In the genomic region with DNA sequence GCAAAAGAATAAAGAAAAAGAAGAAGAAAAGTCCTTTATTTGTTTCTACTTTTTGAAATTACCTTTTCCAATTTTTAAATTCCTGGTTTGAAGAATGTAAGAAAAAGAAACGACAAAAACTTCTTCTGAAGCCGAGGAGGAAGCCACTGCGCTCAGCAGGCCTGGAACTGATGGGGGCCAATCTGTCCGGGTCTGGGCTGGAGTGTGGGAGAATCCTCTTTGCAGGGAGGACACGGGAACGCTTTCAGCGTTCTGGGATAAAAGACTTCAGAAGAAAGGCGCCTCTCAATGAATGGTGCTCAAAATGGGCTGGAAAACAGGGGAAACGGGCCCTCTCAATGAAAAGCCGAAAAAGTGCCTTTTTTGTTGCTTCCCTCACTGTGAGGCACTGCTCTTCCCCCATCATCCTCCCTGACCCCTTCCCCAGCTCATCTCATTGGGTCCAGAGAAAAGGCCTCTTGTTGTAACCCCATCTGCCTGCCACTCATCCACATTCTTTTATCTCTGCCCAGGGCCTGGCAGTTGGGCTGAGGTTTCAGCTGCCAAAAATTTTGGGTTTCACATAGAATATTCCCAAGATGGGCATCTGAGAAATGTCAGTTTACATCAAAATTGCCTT, we compare ENCODE assay signal across 16 cellular contexts.
"Had no signal": no experiment of that assay in that cellular context is flagged by ENCODE, and none has a peak within 500 bp of the region (broad histone marks: within the 10 kb centered on the region; RNA-seq: fewer than 3 reads in every experiment).

No MANE protein-coding gene starts in this region.

- H3K4me1 ChIP-seq: prostate gland, right atrium auricular region, thyroid gland had no signal

- DNase-seq: activated CD4-positive, alpha-beta T cell treated with anti-CD3 and anti-CD28 coated beads, Interleukin-2, amount 10 ng/mL, durations not matched to agents 24 days and 14 days; activated CD8-positive, alpha-beta T cell treated with anti-CD3 and anti-CD28 coated beads, Interleukin-2, amount 10 ng/mL, durations not matched to agents 7 days and 5 days; activated naive CD4-positive, alpha-beta T cell treated with anti-CD3 and anti-CD28 coated beads for 36 hours; activated T-cell treated with anti-CD3 and anti-CD28 coated beads, Interleukin-2, amount 50 U/mL, for 24 hours; naive thymus-derived CD8-positive, alpha-beta T cell; stimulated activated CD4-positive, alpha-beta T cell treated with anti-CD3 and anti-CD28 coated beads, Interleukin-12 subunit alpha, Interleukin-12 subunit beta, amount 100 ng/mL, for 4 hours; stimulated activated CD4-positive, alpha-beta T cell treated with anti-CD3 and anti-CD28 coated beads, Interleukin-2, amount 100 ng/mL, for 24 hours; stimulated activated naive CD4-positive, alpha-beta T cell treated with Interleukin-2 at 50 U/mL for 16 hours; T-helper 1 cell; T-helper 9 cell; thyroid gland had no signal

- H3K27ac ChIP-seq: gastroesophageal sphincter, prostate gland, right atrium auricular region, thyroid gland had no signal

- ATAC-seq: activated CD8-positive, alpha-beta T cell treated with anti-CD3 and anti-CD28 coated beads, Interleukin-2, amount 10 ng/mL, durations not matched to agents 7 days and 5 days; esophagus mucosa; gastroesophageal sphincter; naive thymus-derived CD8-positive, alpha-beta T cell had no signal

- H3K27me3 Mint-ChIP-seq: activated CD4-positive, alpha-beta T cell treated with anti-CD3 and anti-CD28 coated beads, Interleukin-2, amount 10 ng/mL, durations not matched to agents 24 days and 14 days; activated T-cell treated with anti-CD3 and anti-CD28 coated beads, Interleukin-2, amount 50 U/mL, for 24 hours; central memory CD8-positive, alpha-beta T cell; naive thymus-derived CD8-positive, alpha-beta T cell had no signal

- H3K9me3 ChIP-seq: gastroesophageal sphincter, prostate gland, right atrium auricular region, thyroid gland had no signal

- H3K9me3 Mint-ChIP-seq: activated CD4-positive, alpha-beta T cell treated with anti-CD3 and anti-CD28 coated beads, Interleukin-2, amount 10 ng/mL, durations not matched to agents 24 days and 14 days; activated naive CD4-positive, alpha-beta T cell treated with anti-CD3 and anti-CD28 coated beads for 36 hours; activated T-cell treated with anti-CD3 and anti-CD28 coated beads, Interleukin-2, amount 50 U/mL, for 24 hours; central memory CD8-positive, alpha-beta T cell had no signal

- H3K4me3 Mint-ChIP-seq: activated CD4-positive, alpha-beta T cell treated with anti-CD3 and anti-CD28 coated beads, Interleukin-2, amount 10 ng/mL, durations not matched to agents 24 days and 14 days; activated CD8-positive, alpha-beta T cell treated with anti-CD3 and anti-CD28 coated beads, Interleukin-2, amount 10 ng/mL, durations not matched to agents 7 days and 5 days; activated naive CD4-positive, alpha-beta T cell treated with anti-CD3 and anti-CD28 coated beads for 36 hours; activated T-cell treated with anti-CD3 and anti-CD28 coated beads, Interleukin-2, amount 50 U/mL, for 24 hours; central memory CD8-positive, alpha-beta T cell; naive thymus-derived CD8-positive, alpha-beta T cell had no signal

- H3K36me3 ChIP-seq: gastroesophageal sphincter, prostate gland, right atrium auricular region, thyroid gland had no signal

- H3K27ac Mint-ChIP-seq: activated CD4-positive, alpha-beta T cell treated with anti-CD3 and anti-CD28 coated beads, Interleukin-2, amount 10 ng/mL, durations not matched to agents 24 days and 14 days; activated CD8-positive, alpha-beta T cell treated with anti-CD3 and anti-CD28 coated beads, Interleukin-2, amount 10 ng/mL, durations not matched to agents 7 days and 5 days; activated naive CD4-positive, alpha-beta T cell treated with anti-CD3 and anti-CD28 coated beads for 36 hours; activated T-cell treated with anti-CD3 and anti-CD28 coated beads, Interleukin-2, amount 50 U/mL, for 24 hours; naive thymus-derived CD8-positive, alpha-beta T cell had no signal

- H3K4me3 ChIP-seq: gastroesophageal sphincter, prostate gland, right atrium auricular region, thyroid gland had no signal

- H3K4me1 Mint-ChIP-seq: central memory CD8-positive, alpha-beta T cell had no signal

- H3K27me3 ChIP-seq: gastroesophageal sphincter, right atrium auricular region, thyroid gland had no signal

- H3K36me3 Mint-ChIP-seq: naive thymus-derived CD8-positive, alpha-beta T cell had no signal
